ENCODE assay signal across 1 cellular context in genomic region chr21:14762734-14763694, GRCh38.
TF ChIP-seq lines count a peak whose summit lies in the region.

No MANE protein-coding gene starts in this region.

TF ChIP-seq in K562, 482 proteins besides CTCF, POLR2A, EP300 and RAD21 (continued from another document and continues in another):
- TF ChIP-seq, protein P1, sequence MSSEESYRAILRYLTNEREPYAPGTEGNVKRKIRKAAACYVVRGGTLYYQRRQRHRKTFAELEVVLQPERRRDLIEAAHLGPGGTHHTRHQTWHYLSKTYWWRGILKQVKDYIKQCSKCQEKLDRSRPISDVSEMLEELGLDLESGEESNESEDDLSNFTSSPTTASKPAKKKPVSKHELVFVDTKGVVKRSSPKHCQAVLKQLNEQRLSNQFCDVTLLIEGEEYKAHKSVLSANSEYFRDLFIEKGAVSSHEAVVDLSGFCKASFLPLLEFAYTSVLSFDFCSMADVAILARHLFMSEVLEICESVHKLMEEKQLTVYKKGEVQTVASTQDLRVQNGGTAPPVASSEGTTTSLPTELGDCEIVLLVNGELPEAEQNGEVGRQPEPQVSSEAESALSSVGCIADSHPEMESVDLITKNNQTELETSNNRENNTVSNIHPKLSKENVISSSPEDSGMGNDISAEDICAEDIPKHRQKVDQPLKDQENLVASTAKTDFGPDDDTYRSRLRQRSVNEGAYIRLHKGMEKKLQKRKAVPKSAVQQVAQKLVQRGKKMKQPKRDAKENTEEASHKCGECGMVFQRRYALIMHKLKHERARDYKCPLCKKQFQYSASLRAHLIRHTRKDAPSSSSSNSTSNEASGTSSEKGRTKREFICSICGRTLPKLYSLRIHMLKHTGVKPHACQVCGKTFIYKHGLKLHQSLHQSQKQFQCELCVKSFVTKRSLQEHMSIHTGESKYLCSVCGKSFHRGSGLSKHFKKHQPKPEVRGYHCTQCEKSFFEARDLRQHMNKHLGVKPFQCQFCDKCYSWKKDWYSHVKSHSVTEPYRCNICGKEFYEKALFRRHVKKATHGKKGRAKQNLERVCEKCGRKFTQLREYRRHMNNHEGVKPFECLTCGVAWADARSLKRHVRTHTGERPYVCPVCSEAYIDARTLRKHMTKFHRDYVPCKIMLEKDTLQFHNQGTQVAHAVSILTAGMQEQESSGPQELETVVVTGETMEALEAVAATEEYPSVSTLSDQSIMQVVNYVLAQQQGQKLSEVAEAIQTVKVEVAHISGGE (CRISPR knock-in tag; IDR thresholded peaks at IDR 0.05), result 0 out of 6 replicates have a peak, but pooled peaks of 1 of the 3 experiments have one; percentile 12
- TF ChIP-seq ILF3 (IDR thresholded peaks at IDR 0.05; ENCODE audit: borderline replicate concordance) (no peak), ZBTB7A (IDR thresholded peaks at IDR 0.05; ENCODE audit: borderline replicate concordance, control insufficient read depth, low read depth, low read length) (no peak), DLX4 (CRISPR knock-in tag; IDR thresholded peaks at IDR 0.05) (no peak), SLC30A9 (CRISPR knock-in tag; IDR thresholded peaks at IDR 0.05) (no peak), HDAC3 (IDR thresholded peaks at IDR 0.05; ENCODE audit: borderline replicate concordance, partially characterized antibody) (peak; percentile 90), NCOA4 (IDR thresholded peaks at IDR 0.05; ENCODE audit: partially characterized antibody) (no peak), MYBL2 (IDR thresholded peaks at IDR 0.05; ENCODE audit: low read depth) (no peak; the same call in 1 of the 2 replicates), MYBL2 (CRISPR knock-in tag; IDR thresholded peaks at IDR 0.05; ENCODE audit: borderline replicate concordance) (no peak), ZNF263 (CRISPR knock-in tag; IDR thresholded peaks at IDR 0.05; ENCODE audit: borderline replicate concordance) (no peak), NFE2L1 (tag; IDR thresholded peaks at IDR 0.05; ENCODE audit: borderline replicate concordance, low read depth) (no peak), CREB3 (tag; conservative IDR thresholded peaks at IDR 0.05; ENCODE audit: low read depth) (no peak), ZFP30 (CRISPR knock-in tag; IDR thresholded peaks at IDR 0.05; ENCODE audit: borderline replicate concordance) (no peak), CHD7 (IDR thresholded peaks at IDR 0.05; ENCODE audit: low read depth, low read length) (no peak), IFI16 (CRISPR knock-in tag; IDR thresholded peaks at IDR 0.05) (no peak), FOXK1 (CRISPR knock-in tag; IDR thresholded peaks at IDR 0.05; ENCODE audit: borderline replicate concordance) (no peak), MCM2 (IDR thresholded peaks at IDR 0.05; ENCODE audit: low read depth) (no peak), POLR2G (IDR thresholded peaks at IDR 0.05; ENCODE audit: low read depth, low read length) (no peak), STAT5A (IDR thresholded peaks at IDR 0.05; ENCODE audit: borderline replicate concordance, low read length) (peak; percentile 84), CREBBP (IDR thresholded peaks at IDR 0.05; ENCODE audit: low read depth, low read length) (no peak), TAF15 (IDR thresholded peaks at IDR 0.05; ENCODE audit: low read depth, low read length) (no peak), NR3C1 (CRISPR knock-in tag; IDR thresholded peaks at IDR 0.05) (no peak), ZNF41 (CRISPR knock-in tag; conservative IDR thresholded peaks at IDR 0.05) (no peak), MCM7 (IDR thresholded peaks at IDR 0.05) (no peak), USF1 (CRISPR knock-in tag; IDR thresholded peaks at IDR 0.05) (no peak), SIRT6 (IDR thresholded peaks at IDR 0.05; ENCODE audit: low read depth, low read length) (no peak)
- TF ChIP-seq, protein P2, sequence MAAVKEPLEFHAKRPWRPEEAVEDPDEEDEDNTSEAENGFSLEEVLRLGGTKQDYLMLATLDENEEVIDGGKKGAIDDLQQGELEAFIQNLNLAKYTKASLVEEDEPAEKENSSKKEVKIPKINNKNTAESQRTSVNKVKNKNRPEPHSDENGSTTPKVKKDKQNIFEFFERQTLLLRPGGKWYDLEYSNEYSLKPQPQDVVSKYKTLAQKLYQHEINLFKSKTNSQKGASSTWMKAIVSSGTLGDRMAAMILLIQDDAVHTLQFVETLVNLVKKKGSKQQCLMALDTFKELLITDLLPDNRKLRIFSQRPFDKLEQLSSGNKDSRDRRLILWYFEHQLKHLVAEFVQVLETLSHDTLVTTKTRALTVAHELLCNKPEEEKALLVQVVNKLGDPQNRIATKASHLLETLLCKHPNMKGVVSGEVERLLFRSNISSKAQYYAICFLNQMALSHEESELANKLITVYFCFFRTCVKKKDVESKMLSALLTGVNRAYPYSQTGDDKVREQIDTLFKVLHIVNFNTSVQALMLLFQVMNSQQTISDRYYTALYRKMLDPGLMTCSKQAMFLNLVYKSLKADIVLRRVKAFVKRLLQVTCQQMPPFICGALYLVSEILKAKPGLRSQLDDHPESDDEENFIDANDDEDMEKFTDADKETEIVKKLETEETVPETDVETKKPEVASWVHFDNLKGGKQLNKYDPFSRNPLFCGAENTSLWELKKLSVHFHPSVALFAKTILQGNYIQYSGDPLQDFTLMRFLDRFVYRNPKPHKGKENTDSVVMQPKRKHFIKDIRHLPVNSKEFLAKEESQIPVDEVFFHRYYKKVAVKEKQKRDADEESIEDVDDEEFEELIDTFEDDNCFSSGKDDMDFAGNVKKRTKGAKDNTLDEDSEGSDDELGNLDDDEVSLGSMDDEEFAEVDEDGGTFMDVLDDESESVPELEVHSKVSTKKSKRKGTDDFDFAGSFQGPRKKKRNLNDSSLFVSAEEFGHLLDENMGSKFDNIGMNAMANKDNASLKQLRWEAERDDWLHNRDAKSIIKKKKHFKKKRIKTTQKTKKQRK (IDR thresholded peaks at IDR 0.05; ENCODE audit: borderline replicate concordance, low read depth, low read length), result no peak
- TF ChIP-seq, protein P3, sequence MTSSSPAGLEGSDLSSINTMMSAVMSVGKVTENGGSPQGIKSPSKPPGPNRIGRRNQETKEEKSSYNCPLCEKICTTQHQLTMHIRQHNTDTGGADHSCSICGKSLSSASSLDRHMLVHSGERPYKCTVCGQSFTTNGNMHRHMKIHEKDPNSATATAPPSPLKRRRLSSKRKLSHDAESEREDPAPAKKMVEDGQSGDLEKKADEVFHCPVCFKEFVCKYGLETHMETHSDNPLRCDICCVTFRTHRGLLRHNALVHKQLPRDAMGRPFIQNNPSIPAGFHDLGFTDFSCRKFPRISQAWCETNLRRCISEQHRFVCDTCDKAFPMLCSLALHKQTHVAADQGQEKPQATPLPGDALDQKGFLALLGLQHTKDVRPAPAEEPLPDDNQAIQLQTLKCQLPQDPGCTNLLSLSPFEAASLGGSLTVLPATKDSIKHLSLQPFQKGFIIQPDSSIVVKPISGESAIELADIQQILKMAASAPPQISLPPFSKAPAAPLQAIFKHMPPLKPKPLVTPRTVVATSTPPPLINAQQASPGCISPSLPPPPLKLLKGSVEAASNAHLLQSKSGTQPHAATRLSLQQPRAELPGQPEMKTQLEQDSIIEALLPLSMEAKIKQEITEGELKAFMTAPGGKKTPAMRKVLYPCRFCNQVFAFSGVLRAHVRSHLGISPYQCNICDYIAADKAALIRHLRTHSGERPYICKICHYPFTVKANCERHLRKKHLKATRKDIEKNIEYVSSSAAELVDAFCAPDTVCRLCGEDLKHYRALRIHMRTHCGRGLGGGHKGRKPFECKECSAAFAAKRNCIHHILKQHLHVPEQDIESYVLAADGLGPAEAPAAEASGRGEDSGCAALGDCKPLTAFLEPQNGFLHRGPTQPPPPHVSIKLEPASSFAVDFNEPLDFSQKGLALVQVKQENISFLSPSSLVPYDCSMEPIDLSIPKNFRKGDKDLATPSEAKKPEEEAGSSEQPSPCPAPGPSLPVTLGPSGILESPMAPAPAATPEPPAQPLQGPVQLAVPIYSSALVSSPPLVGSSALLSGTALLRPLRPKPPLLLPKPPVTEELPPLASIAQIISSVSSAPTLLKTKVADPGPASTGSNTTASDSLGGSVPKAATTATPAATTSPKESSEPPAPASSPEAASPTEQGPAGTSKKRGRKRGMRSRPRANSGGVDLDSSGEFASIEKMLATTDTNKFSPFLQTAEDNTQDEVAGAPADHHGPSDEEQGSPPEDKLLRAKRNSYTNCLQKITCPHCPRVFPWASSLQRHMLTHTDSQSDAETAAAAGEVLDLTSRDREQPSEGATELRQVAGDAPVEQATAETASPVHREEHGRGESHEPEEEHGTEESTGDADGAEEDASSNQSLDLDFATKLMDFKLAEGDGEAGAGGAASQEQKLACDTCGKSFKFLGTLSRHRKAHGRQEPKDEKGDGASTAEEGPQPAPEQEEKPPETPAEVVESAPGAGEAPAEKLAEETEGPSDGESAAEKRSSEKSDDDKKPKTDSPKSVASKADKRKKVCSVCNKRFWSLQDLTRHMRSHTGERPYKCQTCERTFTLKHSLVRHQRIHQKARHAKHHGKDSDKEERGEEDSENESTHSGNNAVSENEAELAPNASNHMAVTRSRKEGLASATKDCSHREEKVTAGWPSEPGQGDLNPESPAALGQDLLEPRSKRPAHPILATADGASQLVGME (CRISPR knock-in tag; IDR thresholded peaks at IDR 0.05), result no peak
